8 cellular contexts compared by ENCODE assay signal in the genomic region with DNA sequence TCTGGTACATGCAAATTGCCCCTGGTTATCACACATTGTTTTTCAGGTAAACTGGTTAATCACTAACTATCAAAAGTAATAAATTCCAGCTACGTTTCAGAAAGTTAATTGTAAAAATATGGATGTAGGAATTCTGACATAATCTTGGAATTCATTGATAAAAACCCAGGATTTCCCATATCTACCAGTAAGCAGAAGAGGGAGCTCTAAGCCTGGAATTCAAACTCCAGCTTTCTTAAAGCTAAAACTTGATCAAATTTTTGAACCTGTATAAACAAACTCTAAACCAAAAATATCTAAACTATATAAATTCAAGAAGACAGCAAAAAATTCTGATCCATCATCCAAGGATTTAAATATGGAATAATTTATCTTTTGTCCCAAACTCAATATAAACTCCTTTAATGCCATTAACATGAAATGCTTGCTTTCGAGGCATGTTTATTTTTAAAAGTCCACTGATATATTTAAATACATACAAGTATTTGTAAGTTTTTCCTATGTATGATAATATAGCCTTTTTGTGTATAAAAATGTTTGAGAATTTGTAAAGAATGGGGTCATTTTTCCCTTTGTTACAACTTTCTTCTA.
DNase-seq lines count a peak whose midpoint lies in the region; ATAC-seq, FAIRE-seq and TF ChIP-seq lines count a peak whose summit lies in the region.

No MANE protein-coding gene starts in this region.

- H3K4me2 ChIP-seq in mesendoderm (ENCODE audit: low read length): no peak overlapping the region

- no peak overlapping the region for H2BK15ac ChIP-seq in mesendoderm (replicated peaks; ENCODE audit: low read depth)

- no peak overlapping the region for H3K4me3 ChIP-seq in mesendoderm (ENCODE audit: low read length)

- peaks cover 0 to 2% (median 0%) of the 10 kb centered on the region in 6 donors for H3K9me3 Mint-ChIP-seq in immature natural killer cell
- no peaks in the 10 kb centered on the region for H3K9me3 Mint-ChIP-seq in activated CD4-positive, alpha-beta T cell treated with anti-CD3 and anti-CD28 coated beads, Interleukin-2, amount 10 ng/mL, durations not matched to agents 7 days and 5 days

- CTCF ChIA-PET in activated CD4-positive, alpha-beta T cell treated with anti-CD3 and anti-CD28 coated beads, Interleukin-2, amount 10 ng/mL, durations not matched to agents 7 days and 5 days (lab: Charles Lee): interaction anchor here (0.6 kb wide), 1 partner anchor 242 kb away, joined by 3 read pairs; no protein-coding TSS in a partner anchor

- DNase-seq in GM19239 (ENCODE audit: insufficient read length, low spot score): no peak
- DNase-seq in SW480 (ENCODE audit: low spot score): peak; percentile 31
- DNase-seq in immature natural killer cell: peak in 2 of 3 donors; percentile 5 to 7
- no peak for DNase-seq in mesendoderm
- DNase-seq in stimulated activated CD4-positive, alpha-beta T cell treated with anti-CD3 and anti-CD28 coated beads, Interleukin-2, amount 100 ng/mL, for 24 hours: no peak
- no peak for DNase-seq in activated CD4-positive, alpha-beta T cell treated with anti-CD3 and anti-CD28 coated beads, Interleukin-2, amount 10 ng/mL, durations not matched to agents 7 days and 5 days

- no peak for ATAC-seq in HG03571 (IDR thresholded peaks at IDR 0.05; ENCODE audit: unreplicated experiment)

- no peak overlapping the region for H2BK5ac ChIP-seq in mesendoderm (ENCODE audit: low read length)

- H3K36me3 Mint-ChIP-seq in immature natural killer cell: no peaks in the 10 kb centered on the region
- H3K36me3 Mint-ChIP-seq in activated CD4-positive, alpha-beta T cell treated with anti-CD3 and anti-CD28 coated beads, Interleukin-2, amount 10 ng/mL, durations not matched to agents 7 days and 5 days (ENCODE audit: low read depth): no peaks in the 10 kb centered on the region

- H3K79me1 ChIP-seq in mesendoderm (ENCODE audit: low read length): no peaks in the 10 kb centered on the region

- H3K18ac ChIP-seq in mesendoderm (ENCODE audit: low read length): no peak overlapping the region

- no peak overlapping the region for H3K27ac Mint-ChIP-seq in immature natural killer cell
- no peak overlapping the region for H3K27ac Mint-ChIP-seq in activated CD4-positive, alpha-beta T cell treated with anti-CD3 and anti-CD28 coated beads, Interleukin-2, amount 10 ng/mL, durations not matched to agents 7 days and 5 days

- no peak overlapping the region for H3K4ac ChIP-seq in mesendoderm (ENCODE audit: low read depth, low read length)

- POLR2A ChIA-PET in activated CD4-positive, alpha-beta T cell treated with anti-CD3 and anti-CD28 coated beads, Interleukin-2, amount 10 ng/mL, durations not matched to agents 7 days and 5 days (lab: Charles Lee): no interaction called here

- no peak overlapping the region for H3K9ac ChIP-seq in mesendoderm (ENCODE audit: low read length)

- H3K27me3 ChIP-seq in mesendoderm (ENCODE audit: insufficient read depth, low read length, poor library complexity): no peaks in the 10 kb centered on the region

- no peak overlapping the region for H4K5ac ChIP-seq in mesendoderm (ENCODE audit: low read length)

- no peaks in the 10 kb centered on the region for H3K4me1 ChIP-seq in mesendoderm (ENCODE audit: control insufficient read depth, low read depth, low read length)

- TF ChIP-seq CTCF in 22Rv1 (IDR thresholded peaks at IDR 0.05): peak; percentile 75

- H3K79me2 ChIP-seq in mesendoderm (ENCODE audit: control insufficient read depth, insufficient read depth, low read length): no peaks in the 10 kb centered on the region

- no peaks in the 10 kb centered on the region for H3K4me1 Mint-ChIP-seq in immature natural killer cell
- H3K4me1 Mint-ChIP-seq in activated CD4-positive, alpha-beta T cell treated with anti-CD3 and anti-CD28 coated beads, Interleukin-2, amount 10 ng/mL, durations not matched to agents 7 days and 5 days: no peaks in the 10 kb centered on the region

- H3K4me3 Mint-ChIP-seq in immature natural killer cell: no peak overlapping the region
- no peak overlapping the region for H3K4me3 Mint-ChIP-seq in activated CD4-positive, alpha-beta T cell treated with anti-CD3 and anti-CD28 coated beads, Interleukin-2, amount 10 ng/mL, durations not matched to agents 7 days and 5 days

- no peak overlapping the region for H3K56ac ChIP-seq in mesendoderm (ENCODE audit: low read length)

- no peaks in the 10 kb centered on the region for H3K36me3 ChIP-seq in mesendoderm (ENCODE audit: control insufficient read depth, insufficient read depth, low read length)

- no peak overlapping the region for H3K23ac ChIP-seq in mesendoderm (ENCODE audit: low read length)

- no peak overlapping the region for H2AK5ac ChIP-seq in mesendoderm (ENCODE audit: low read length)

- no peak overlapping the region for H2BK120ac ChIP-seq in mesendoderm (ENCODE audit: low read depth, low read length)

- H3K27ac ChIP-seq in 22Rv1 (no peak overlapping the region), mesendoderm (ENCODE audit: low read depth, low read length) (no peak overlapping the region)

- WGBS in mesendoderm (ENCODE audit: extremely low coverage, insufficient coverage, low lambda C conversion rate): no CpG with 5 or more reads among the region's 2 CpGs

- H3K27me3 Mint-ChIP-seq in immature natural killer cell (ENCODE audit: low read depth in 3 of 3): peaks cover 0 to 2% (median 1%) of the 10 kb centered on the region in 3 donors
- peaks cover 11% of the 10 kb centered on the region for H3K27me3 Mint-ChIP-seq in activated CD4-positive, alpha-beta T cell treated with anti-CD3 and anti-CD28 coated beads, Interleukin-2, amount 10 ng/mL, durations not matched to agents 7 days and 5 days

- no peak overlapping the region for H4K8ac ChIP-seq in mesendoderm (ENCODE audit: low read depth, low read length)

- peak; percentile 44 for FAIRE-seq in GM19239 (lab: Jason Lieb, UNC)

Comparison
In these comparisons a context has a peak if more than half of its experiments do, and no peak if none do; other contexts are left out.
1. DNase-seq: peak in SW480 (single experiment) and immature natural killer cell (2 of 3); none in GM19239 (single experiment), mesendoderm (single experiment), stimulated activated CD4-positive, alpha-beta T cell treated with anti-CD3 and anti-CD28 coated beads, Interleukin-2, amount 100 ng/mL, for 24 hours (0 of 2) and activated CD4-positive, alpha-beta T cell treated with anti-CD3 and anti-CD28 coated beads, Interleukin-2, amount 10 ng/mL, durations not matched to agents 7 days and 5 days (single experiment).